Comparison of ENCODE assay signal across 12 cellular contexts in genomic region chr5:52943285-52943684, GRCh38. TPM values are rescaled to one million over a fixed set of nuclear protein-coding genes. Genes with fewer than 3 reads are reported as not detected.
DNase-seq lines count a peak whose midpoint lies in the region; ATAC-seq and TF ChIP-seq lines count a peak whose summit lies in the region.
"Had no signal": no experiment of that assay in that cellular context is flagged by ENCODE, and none has a peak within 500 bp of the region (broad histone marks: within the 10 kb centered on the region; RNA-seq: fewer than 3 reads in every experiment).

No MANE protein-coding gene starts in this region.

- 89 to 100% (median 96%) methylated on average over 2 of the region's 2 CpGs for WGBS in ovary, 3 donors

- TF ChIP-seq POLR2A in ovary (IDR thresholded peaks at IDR 0.05), result no peak

- DNase-seq in activated CD8-positive, alpha-beta memory T cell treated with anti-CD3 and anti-CD28 coated beads, Interleukin-2, amount 10 ng/mL, durations not matched to agents 7 days and 5 days, result no peak
- DNase-seq in activated CD8-positive, alpha-beta memory T cell treated with anti-CD3 and anti-CD28 coated beads for 24 hours, result no peak
- DNase-seq in activated naive CD8-positive, alpha-beta T cell treated with anti-CD3 and anti-CD28 coated beads, Interleukin-2, amount 50 U/mL, for 24 hours, result no peak
- no peak for DNase-seq in stimulated activated naive CD8-positive, alpha-beta T cell treated with anti-CD3 and anti-CD28 coated beads, Interleukin-15, Interleukin-2, amounts not matched to agents 100 U/mL and 50 U/mL, for 24 hours
- DNase-seq in ovary, result no peak
- no peak for DNase-seq in NCI-H524 (lab: John Stamatoyannopoulos, UW)
- no peak for DNase-seq in GDM1 (lab: John Stamatoyannopoulos, UW)
- DNase-seq: naive B cell; Right ventricle myocardium superior; stimulated activated CD4-positive, alpha-beta T cell treated with anti-CD3 and anti-CD28 coated beads, Interleukin-4, amount 100 ng/mL, for 1 hour had no signal

- peaks cover 20% of the 10 kb centered on the region for H3K4me1 Mint-ChIP-seq in activated CD8-positive, alpha-beta memory T cell treated with anti-CD3 and anti-CD28 coated beads, Interleukin-2, amount 10 ng/mL, durations not matched to agents 7 days and 5 days
- peaks cover 18% of the 10 kb centered on the region for H3K4me1 Mint-ChIP-seq in activated naive CD8-positive, alpha-beta T cell treated with anti-CD3 and anti-CD28 coated beads, Interleukin-2, amount 50 U/mL, for 24 hours

- no peaks in the 10 kb centered on the region for H3K27me3 ChIP-seq in ovary
- H3K27me3 ChIP-seq: upper lobe of left lung had no signal

- no peaks in the 10 kb centered on the region for H3K4me1 ChIP-seq in ovary (ENCODE audit: insufficient read depth)

- no peak for TF ChIP-seq CTCF in ovary (IDR thresholded peaks at IDR 0.05)

- no peaks in the 10 kb centered on the region for H3K9me3 Mint-ChIP-seq in activated CD8-positive, alpha-beta memory T cell treated with anti-CD3 and anti-CD28 coated beads, Interleukin-2, amount 10 ng/mL, durations not matched to agents 7 days and 5 days (ENCODE audit: low read depth)
- no peaks in the 10 kb centered on the region for H3K9me3 Mint-ChIP-seq in activated naive CD8-positive, alpha-beta T cell treated with anti-CD3 and anti-CD28 coated beads, Interleukin-2, amount 50 U/mL, for 24 hours
- H3K9me3 Mint-ChIP-seq: naive B cell had no signal

- no peaks in the 10 kb centered on the region for H3K36me3 Mint-ChIP-seq in activated CD8-positive, alpha-beta memory T cell treated with anti-CD3 and anti-CD28 coated beads, Interleukin-2, amount 10 ng/mL, durations not matched to agents 7 days and 5 days
- no peaks in the 10 kb centered on the region for H3K36me3 Mint-ChIP-seq in activated naive CD8-positive, alpha-beta T cell treated with anti-CD3 and anti-CD28 coated beads, Interleukin-2, amount 50 U/mL, for 24 hours (ENCODE audit: low read depth)
- H3K36me3 Mint-ChIP-seq: naive B cell had no signal

- no peak overlapping the region for H3K4me3 ChIP-seq in ovary
- H3K4me3 ChIP-seq: upper lobe of left lung had no signal

- H3K9me3 ChIP-seq in ovary, result no peaks in the 10 kb centered on the region
- H3K9me3 ChIP-seq: upper lobe of left lung had no signal

- peak; percentile 48 for ATAC-seq in activated CD8-positive, alpha-beta memory T cell treated with anti-CD3 and anti-CD28 coated beads, Interleukin-2, amount 10 ng/mL, durations not matched to agents 7 days and 5 days
- peak; percentile 57 for ATAC-seq in HG03280 (IDR thresholded peaks at IDR 0.05; ENCODE audit: unreplicated experiment)
- ATAC-seq in activated naive CD8-positive, alpha-beta T cell treated with anti-CD3 and anti-CD28 coated beads, Interleukin-2, amount 50 U/mL, for 24 hours, result peak; percentile 40
- ATAC-seq in stimulated activated naive CD8-positive, alpha-beta T cell treated with anti-CD3 and anti-CD28 coated beads, Interleukin-15, Interleukin-2, amounts not matched to agents 100 U/mL and 50 U/mL, for 24 hours, result peak; percentile 55

- no peak overlapping the region for H3K27ac Mint-ChIP-seq in activated CD8-positive, alpha-beta memory T cell treated with anti-CD3 and anti-CD28 coated beads, Interleukin-2, amount 10 ng/mL, durations not matched to agents 7 days and 5 days
- peak overlapping the region; percentile 17 for H3K27ac Mint-ChIP-seq in activated naive CD8-positive, alpha-beta T cell treated with anti-CD3 and anti-CD28 coated beads, Interleukin-2, amount 50 U/mL, for 24 hours
- H3K27ac Mint-ChIP-seq: naive B cell had no signal

- TF ChIP-seq EP300 in ovary (IDR thresholded peaks at IDR 0.05), result no peak

- no peak overlapping the region for H3K27ac ChIP-seq in ovary

- H3K27me3 Mint-ChIP-seq in activated CD8-positive, alpha-beta memory T cell treated with anti-CD3 and anti-CD28 coated beads, Interleukin-2, amount 10 ng/mL, durations not matched to agents 7 days and 5 days, result no peaks in the 10 kb centered on the region
- H3K27me3 Mint-ChIP-seq in activated naive CD8-positive, alpha-beta T cell treated with anti-CD3 and anti-CD28 coated beads, Interleukin-2, amount 50 U/mL, for 24 hours, result peaks cover 3% of the 10 kb centered on the region

- intact Hi-C loops in ovary (cut with DNase I), result loop anchor here in 2 of 4 donors (10.0 kb wide), 1 partner anchor 152 kb away; no protein-coding TSS in a partner anchor

- no peaks in the 10 kb centered on the region for H3K36me3 ChIP-seq in ovary

- no peak overlapping the region for H3K4me3 Mint-ChIP-seq in activated CD8-positive, alpha-beta memory T cell treated with anti-CD3 and anti-CD28 coated beads, Interleukin-2, amount 10 ng/mL, durations not matched to agents 7 days and 5 days
- no peak overlapping the region for H3K4me3 Mint-ChIP-seq in activated naive CD8-positive, alpha-beta T cell treated with anti-CD3 and anti-CD28 coated beads, Interleukin-2, amount 50 U/mL, for 24 hours
- H3K4me3 Mint-ChIP-seq: naive B cell had no signal

- CTCF ChIA-PET in activated CD8-positive, alpha-beta memory T cell treated with anti-CD3 and anti-CD28 coated beads, Interleukin-2, amount 10 ng/mL, durations not matched to agents 7 days and 5 days (lab: Charles Lee), result interaction anchor here (1.0 to 2.5 kb wide), 3 partner anchors 20 to 252 kb away, joined by 3 to 8 read pairs (median 6); partner anchors contain the start of gene MOCS2

RNA-seq across cellular contexts. Expression of gene ITGA2, which starts 45.9 kb away (rescaled TPM):
- total RNA-seq in activated CD8-positive, alpha-beta memory T cell treated with anti-CD3 and anti-CD28 coated beads, Interleukin-2, amount 10 ng/mL, durations not matched to agents 7 days and 5 days, result 10 to 100 TPM; 17.6 to 37.0 TPM
- total RNA-seq in ovary, result 1 to 10 TPM in 6 of 7 donors, under 1 TPM in 1; 0.36 to 2.9 (median 1.7) TPM
- 1 to 10 TPM in 1 of 2 donors, under 1 TPM in 1; 0.86 to 8.4 TPM for polyA plus RNA-seq in ovary

Comparison
In these comparisons a context has a peak if more than half of its experiments do, and no peak if none do; other contexts are left out.
1. RNA of gene ITGA2, which starts 45.9 kb away (total RNA-seq): 17.6 to 37.0 TPM in activated CD8-positive, alpha-beta memory T cell treated with anti-CD3 and anti-CD28 coated beads, Interleukin-2, amount 10 ng/mL, durations not matched to agents 7 days and 5 days; 0.36 to 2.9 TPM in ovary; every median in the first group is over 4 times any median in the second.
2. Peak in every context shown above with its lines, with median percentiles within 50 percentile points of each other: ATAC-seq.